Comparison of ENCODE assay signal across 24 cellular contexts in genomic region chr10:66835400-66835799, GRCh38.
DNase-seq lines count a peak whose midpoint lies in the region; ATAC-seq, FAIRE-seq and TF ChIP-seq lines count a peak whose summit lies in the region.
"Had no signal": no experiment of that assay in that cellular context is flagged by ENCODE, and none has a peak within 500 bp of the region (broad histone marks: within the 10 kb centered on the region; RNA-seq: fewer than 3 reads in every experiment).

No MANE protein-coding gene starts in this region.

- FAIRE-seq in pancreas (lab: Jason Lieb, UNC): no peak
- FAIRE-seq: endothelial cell of umbilical vein, GM18507 had no signal

- RAD21 ChIA-PET in HCT116 (lab: Charles Lee; ENCODE audit: low non-redundant PET in 1 of 2, low total read pairs in 2 of 2, uncharacterized antibody in 2 of 2, unreplicated experiment in 2 of 2): no interaction called here

- H3K9me3 ChIP-seq in HCT116 (ENCODE audit: control insufficient read depth in 1 of 2, insufficient read depth in 1 of 2, low read depth in 1 of 2, low read length in 2 of 2) (no peaks in the 10 kb centered on the region), body of pancreas (no peaks in the 10 kb centered on the region), pancreas (no peaks in the 10 kb centered on the region)
- H3K9me3 ChIP-seq: BE2C, left lung, MG63, neutrophil, right lobe of liver, vagina had no signal

- H3K27me3 ChIP-seq in HCT116 (ENCODE audit: insufficient read depth, low read length) (no peaks in the 10 kb centered on the region), body of pancreas (no peaks in the 10 kb centered on the region), pancreas (no peaks in the 10 kb centered on the region)
- H3K27me3 ChIP-seq: BE2C, left lung, MG63, neutrophil, right lobe of liver, vagina had no signal

- H3K9ac ChIP-seq in HCT116 (ENCODE audit: low read length): no peak overlapping the region
- H3K9ac ChIP-seq: KMS-11 had no signal

- TF ChIP-seq POLR2A in HCT116 (IDR thresholded peaks at IDR 0.05; ENCODE audit: borderline replicate concordance, extremely low read depth, insufficient read depth, insufficient read length) (no peak), body of pancreas (IDR thresholded peaks at IDR 0.05) (no peak)

- no peaks in the 10 kb centered on the region for H3K9me2 ChIP-seq in HCT116 (ENCODE audit: insufficient read depth)

- intact Hi-C loops in HCT116 (cut with micrococcal nuclease): no loop called here
- intact Hi-C loops in body of pancreas (cut with DNase I): no loop called here
- intact Hi-C loops in pancreas (cut with DNase I): no loop called here

- ATAC-seq in GM18870 (IDR thresholded peaks at IDR 0.05; ENCODE audit: unreplicated experiment) (peak; percentile 35), HCT116 (no peak), body of pancreas (peak; percentile 40), pancreas (peak in 3 of 4 donors; percentile 37 to 63 (median 45)), HG03095 (IDR thresholded peaks at IDR 0.05; ENCODE audit: unreplicated experiment) (no peak)
- ATAC-seq: CD8-positive, alpha-beta T cell; naive thymus-derived CD4-positive, alpha-beta T cell had no signal

- H4K20me1 ChIP-seq in HCT116 (ENCODE audit: insufficient read depth): no peaks in the 10 kb centered on the region

- TF ChIP-seq CTCF in HCT116 (IDR thresholded peaks at IDR 0.05 in 2 of 3, conservative IDR thresholded peaks at IDR 0.05 in 1 of 3; ENCODE audit: borderline replicate concordance in 1 of 3, insufficient read depth in 1 of 3, low read depth in 2 of 3, low read length in 2 of 3) (no peak), body of pancreas (IDR thresholded peaks at IDR 0.05) (no peak), pancreas (IDR thresholded peaks at IDR 0.05) (no peak)

- H3K4me1 ChIP-seq in HCT116 (ENCODE audit: control insufficient read depth in 1 of 2, insufficient read depth in 2 of 2, low read length in 2 of 2): peaks cover 0 to 32% of the 10 kb centered on the region in 2 experiments; a peak in 2 of 4 replicates
- H3K4me1 ChIP-seq in body of pancreas: no peaks in the 10 kb centered on the region
- H3K4me1 ChIP-seq in pancreas: no peaks in the 10 kb centered on the region
- H3K4me1 ChIP-seq: BE2C, right lobe of liver, vagina had no signal

- no peak overlapping the region for H2AFZ ChIP-seq in HCT116 (ENCODE audit: low read depth, low read length, poor library complexity, severe bottlenecking)

- H3K36me3 ChIP-seq in HCT116 (ENCODE audit: control insufficient read depth in 1 of 2, insufficient read depth in 2 of 2, low read length in 2 of 2): no peaks in the 10 kb centered on the region
- no peaks in the 10 kb centered on the region for H3K36me3 ChIP-seq in body of pancreas (replicated peaks in 1 of 2; ENCODE audit: insufficient read depth in 1 of 2, low read depth in 2 of 2)
- no peaks in the 10 kb centered on the region for H3K36me3 ChIP-seq in pancreas
- H3K36me3 ChIP-seq: BE2C, left lung, MG63, neutrophil, right lobe of liver, vagina had no signal

- H3K79me2 ChIP-seq in HCT116 (ENCODE audit: insufficient read depth, low read length): no peaks in the 10 kb centered on the region

- no peak for DNase-seq in HCT116 (ENCODE audit: low read depth, low spot score)
- peak in 1 of 4 donors; percentile 9 for DNase-seq in body of pancreas
- DNase-seq in pancreas: no peak
- DNase-seq in HK-2 (ENCODE audit: unreplicated experiment): no peak
- DNase-seq in DMS53 (lab: John Stamatoyannopoulos, UW): no peak
- DNase-seq: activated CD8-positive, alpha-beta memory T cell treated with anti-CD3 and anti-CD28 coated beads for 24 hours; BE2C; CD8-positive, alpha-beta T cell; left lung; MG63; naive thymus-derived CD4-positive, alpha-beta T cell; NCI-H2081 treated with DMSO at 0.1 percent for 48 hours; NCI-H2227 treated with DMSO at 0.1 percent for 48 hours; right lobe of liver; SIG-M5; stimulated activated CD8-positive, alpha-beta memory T cell treated with anti-CD3 and anti-CD28 coated beads, Interleukin-4, amount 100 ng/mL, for 48 hours had no signal

- BruUV-seq in HCT116 (replicated peaks; lab: Mats Ljungman, UMichigan): no TSS peak

- POLR2A ChIA-PET in HCT116 (lab: Charles Lee): no interaction called here

- TF ChIP-seq RAD21 in HCT116 (IDR thresholded peaks at IDR 0.05; ENCODE audit: low read depth): no peak

- CTCF ChIA-PET in HCT116 (lab: Charles Lee): no interaction called here

- peak overlapping the region; percentile 0; the same call in 1 of the 2 replicates for H3K4me2 ChIP-seq in HCT116 (ENCODE audit: low read length)
- H3K4me2 ChIP-seq: KMS-11 had no signal

- H3K27ac ChIP-seq in HCT116 (ENCODE audit: low read depth, low read length) (no peak overlapping the region), body of pancreas (peak overlapping the region in 2 of 4 donors; percentile 16 to 58), pancreas (peak overlapping the region in 1 of 4 donors; percentile 33)
- H3K27ac ChIP-seq: HL-60, KMS-11, left lung, neutrophil, right lobe of liver, vagina had no signal

- H3K4me3 ChIP-seq in HCT116 (replicated peaks in 1 of 2; ENCODE audit: low read depth in 1 of 2, low read length in 2 of 2): no peak overlapping the region
- no peak overlapping the region for H3K4me3 ChIP-seq in body of pancreas
- H3K4me3 ChIP-seq in pancreas: no peak overlapping the region
- H3K4me3 ChIP-seq: left lung, MG63, right lobe of liver, vagina had no signal

TF ChIP-seq in HCT116, 20 proteins besides CTCF, POLR2A, EP300 and RAD21:
- no peak for TF ChIP-seq EZH2phosphoT487 (IDR thresholded peaks at IDR 0.05; ENCODE audit: borderline replicate concordance)
- TF ChIP-seq MAX (IDR thresholded peaks at IDR 0.05): no peak
- TF ChIP-seq POLR2AphosphoS5 (IDR thresholded peaks at IDR 0.05; ENCODE audit: low read depth, low read length): no peak
- no peak for TF ChIP-seq CBX3 (IDR thresholded peaks at IDR 0.05; ENCODE audit: low read depth)
- no peak for TF ChIP-seq JUND (IDR thresholded peaks at IDR 0.05)
- TF ChIP-seq ELF1 (IDR thresholded peaks at IDR 0.05; ENCODE audit: borderline replicate concordance, low read depth): no peak
- TF ChIP-seq SIN3A (IDR thresholded peaks at IDR 0.05; ENCODE audit: low read depth): no peak
- no peak for TF ChIP-seq EZH2 (IDR thresholded peaks at IDR 0.05)
- no peak for TF ChIP-seq YY1 (IDR thresholded peaks at IDR 0.05; ENCODE audit: extremely low read depth, insufficient replicate concordance, low read depth, low read length)
- TF ChIP-seq, protein P1, sequence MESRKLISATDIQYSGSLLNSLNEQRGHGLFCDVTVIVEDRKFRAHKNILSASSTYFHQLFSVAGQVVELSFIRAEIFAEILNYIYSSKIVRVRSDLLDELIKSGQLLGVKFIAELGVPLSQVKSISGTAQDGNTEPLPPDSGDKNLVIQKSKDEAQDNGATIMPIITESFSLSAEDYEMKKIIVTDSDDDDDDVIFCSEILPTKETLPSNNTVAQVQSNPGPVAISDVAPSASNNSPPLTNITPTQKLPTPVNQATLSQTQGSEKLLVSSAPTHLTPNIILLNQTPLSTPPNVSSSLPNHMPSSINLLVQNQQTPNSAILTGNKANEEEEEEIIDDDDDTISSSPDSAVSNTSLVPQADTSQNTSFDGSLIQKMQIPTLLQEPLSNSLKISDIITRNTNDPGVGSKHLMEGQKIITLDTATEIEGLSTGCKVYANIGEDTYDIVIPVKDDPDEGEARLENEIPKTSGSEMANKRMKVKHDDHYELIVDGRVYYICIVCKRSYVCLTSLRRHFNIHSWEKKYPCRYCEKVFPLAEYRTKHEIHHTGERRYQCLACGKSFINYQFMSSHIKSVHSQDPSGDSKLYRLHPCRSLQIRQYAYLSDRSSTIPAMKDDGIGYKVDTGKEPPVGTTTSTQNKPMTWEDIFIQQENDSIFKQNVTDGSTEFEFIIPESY (IDR thresholded peaks at IDR 0.05; ENCODE audit: extremely low read depth, insufficient replicate concordance, low read length): no peak
- no peak for TF ChIP-seq FOSL1 (IDR thresholded peaks at IDR 0.05; ENCODE audit: low read depth)
- TF ChIP-seq, protein P2, sequence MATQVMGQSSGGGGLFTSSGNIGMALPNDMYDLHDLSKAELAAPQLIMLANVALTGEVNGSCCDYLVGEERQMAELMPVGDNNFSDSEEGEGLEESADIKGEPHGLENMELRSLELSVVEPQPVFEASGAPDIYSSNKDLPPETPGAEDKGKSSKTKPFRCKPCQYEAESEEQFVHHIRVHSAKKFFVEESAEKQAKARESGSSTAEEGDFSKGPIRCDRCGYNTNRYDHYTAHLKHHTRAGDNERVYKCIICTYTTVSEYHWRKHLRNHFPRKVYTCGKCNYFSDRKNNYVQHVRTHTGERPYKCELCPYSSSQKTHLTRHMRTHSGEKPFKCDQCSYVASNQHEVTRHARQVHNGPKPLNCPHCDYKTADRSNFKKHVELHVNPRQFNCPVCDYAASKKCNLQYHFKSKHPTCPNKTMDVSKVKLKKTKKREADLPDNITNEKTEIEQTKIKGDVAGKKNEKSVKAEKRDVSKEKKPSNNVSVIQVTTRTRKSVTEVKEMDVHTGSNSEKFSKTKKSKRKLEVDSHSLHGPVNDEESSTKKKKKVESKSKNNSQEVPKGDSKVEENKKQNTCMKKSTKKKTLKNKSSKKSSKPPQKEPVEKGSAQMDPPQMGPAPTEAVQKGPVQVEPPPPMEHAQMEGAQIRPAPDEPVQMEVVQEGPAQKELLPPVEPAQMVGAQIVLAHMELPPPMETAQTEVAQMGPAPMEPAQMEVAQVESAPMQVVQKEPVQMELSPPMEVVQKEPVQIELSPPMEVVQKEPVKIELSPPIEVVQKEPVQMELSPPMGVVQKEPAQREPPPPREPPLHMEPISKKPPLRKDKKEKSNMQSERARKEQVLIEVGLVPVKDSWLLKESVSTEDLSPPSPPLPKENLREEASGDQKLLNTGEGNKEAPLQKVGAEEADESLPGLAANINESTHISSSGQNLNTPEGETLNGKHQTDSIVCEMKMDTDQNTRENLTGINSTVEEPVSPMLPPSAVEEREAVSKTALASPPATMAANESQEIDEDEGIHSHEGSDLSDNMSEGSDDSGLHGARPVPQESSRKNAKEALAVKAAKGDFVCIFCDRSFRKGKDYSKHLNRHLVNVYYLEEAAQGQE (IDR thresholded peaks at IDR 0.05; ENCODE audit: low read depth): no peak
- no peak for TF ChIP-seq SP1 (IDR thresholded peaks at IDR 0.05; ENCODE audit: low read depth)
- TF ChIP-seq TCF7L2 (IDR thresholded peaks at IDR 0.05; ENCODE audit: borderline replicate concordance, extremely low read depth, insufficient read depth, insufficient read length): no peak
- no peak for TF ChIP-seq ATF3 (IDR thresholded peaks at IDR 0.05)

Comparison
In these comparisons a context has a peak if more than half of its experiments do, and no peak if none do; other contexts are left out.
1. ATAC-seq: peak in GM18870 (single experiment), body of pancreas (single experiment) and pancreas (3 of 4); none in HCT116 (single experiment) and HG03095 (single experiment).